26 cellular contexts compared by ENCODE assay signal in genomic region chr22:49180683-49181024, GRCh38.
DNase-seq lines count a peak whose midpoint lies in the region; ATAC-seq and TF ChIP-seq lines count a peak whose summit lies in the region.
"Had no signal": no experiment of that assay in that cellular context is flagged by ENCODE, and none has a peak within 500 bp of the region (broad histone marks: within the 10 kb centered on the region; RNA-seq: fewer than 3 reads in every experiment).

No MANE protein-coding gene starts in this region.

- no peaks in the 10 kb centered on the region for H3K9me3 ChIP-seq in liver (ENCODE audit: control insufficient read depth in 4 of 4, low read length in 3 of 4)
- H3K9me3 ChIP-seq: BLaER1 had no signal

- H3K4me3 Mint-ChIP-seq in glutamatergic neuron (ENCODE audit: unreplicated experiment) (no peak overlapping the region), neural crest cell (no peak overlapping the region)
- H3K4me3 Mint-ChIP-seq: CD14-positive monocyte; CD4-positive, alpha-beta memory T cell; CD4-positive, CD25-positive, alpha-beta regulatory T cell had no signal

- H3K27ac Mint-ChIP-seq in glutamatergic neuron (ENCODE audit: unreplicated experiment): peak overlapping the region; percentile 62
- peak overlapping the region; percentile 45 for H3K27ac Mint-ChIP-seq in neural crest cell (ENCODE audit: unreplicated experiment)
- H3K27ac Mint-ChIP-seq: CD4-positive, alpha-beta memory T cell; CD4-positive, CD25-positive, alpha-beta regulatory T cell had no signal

- DNase-seq in glutamatergic neuron: no peak
- peak; percentile 75 for DNase-seq in left lobe of liver (ENCODE audit: low spot score)
- DNase-seq in neural crest cell (ENCODE audit: low read depth, low spot score): no peak
- DNase-seq in SHP77 treated with DMSO at 0.1 percent for 48 hours (lab: John Stamatoyannopoulos, UW): no peak
- DNase-seq: 8988T; ACHN; BE2C; C1 segment of cervical spinal cord; CD4-positive, alpha-beta memory T cell; CD4-positive, CD25-positive, alpha-beta regulatory T cell; COR-L47; DMS 273 treated with DMSO at 0.1 percent for 48 hours; DMS153; DMS53; DMS79; DND-41; EL; GDM1 had no signal

- H3K36me3 Mint-ChIP-seq in glutamatergic neuron (ENCODE audit: unreplicated experiment): peaks cover 12% of the 10 kb centered on the region
- no peaks in the 10 kb centered on the region for H3K36me3 Mint-ChIP-seq in neural crest cell (ENCODE audit: low read depth)
- H3K36me3 Mint-ChIP-seq: CD14-positive monocyte; CD4-positive, alpha-beta memory T cell; CD4-positive, CD25-positive, alpha-beta regulatory T cell; CD8-positive, alpha-beta memory T cell had no signal

- no peaks in the 10 kb centered on the region for H3K4me1 Mint-ChIP-seq in glutamatergic neuron (ENCODE audit: low read depth, unreplicated experiment)
- H3K4me1 Mint-ChIP-seq in neural crest cell: peaks cover 9% of the 10 kb centered on the region
- H3K4me1 Mint-ChIP-seq: CD14-positive monocyte; CD4-positive, CD25-positive, alpha-beta regulatory T cell; CD8-positive, alpha-beta memory T cell had no signal

- peaks cover 39% of the 10 kb centered on the region for H3K9me3 Mint-ChIP-seq in glutamatergic neuron (ENCODE audit: unreplicated experiment)
- H3K9me3 Mint-ChIP-seq in neural crest cell: peaks cover 4% of the 10 kb centered on the region
- H3K9me3 Mint-ChIP-seq: CD8-positive, alpha-beta memory T cell had no signal

- peak overlapping the region; percentile 60 to 70 for H3K27ac ChIP-seq in liver (ENCODE audit: low read depth in 1 of 2, low read length in 2 of 2)
- H3K27ac ChIP-seq: BLaER1 had no signal

- peaks cover 14 to 38% (median 27%) of the 10 kb centered on the region in 4 donors for H3K4me1 ChIP-seq in liver (ENCODE audit: control insufficient read depth in 4 of 4, insufficient read depth in 4 of 4, low read length in 3 of 4)
- H3K4me1 ChIP-seq: BE2C had no signal

- no peak overlapping the region for H3K4me3 ChIP-seq in liver (ENCODE audit: low read depth in 1 of 3, low read length in 3 of 3)
- H3K4me3 ChIP-seq: BLaER1, GM12878 had no signal

- no peaks in the 10 kb centered on the region for H3K36me3 ChIP-seq in liver (ENCODE audit: control insufficient read depth in 4 of 4, insufficient read depth in 3 of 4, low read depth in 1 of 4, low read length in 3 of 4)
- H3K36me3 ChIP-seq: BE2C, BLaER1 had no signal

- peak; percentile 79 for ATAC-seq in left lobe of liver
- ATAC-seq in HG02763 (IDR thresholded peaks at IDR 0.05; ENCODE audit: unreplicated experiment): no peak
- ATAC-seq in HG02642 (IDR thresholded peaks at IDR 0.05; ENCODE audit: poor library complexity, unreplicated experiment): no peak
- no peak for ATAC-seq in GM21360 (IDR thresholded peaks at IDR 0.05; ENCODE audit: unreplicated experiment)
- ATAC-seq: GM12878 had no signal

- no peak for TF ChIP-seq CTCF in glutamatergic neuron (IDR thresholded peaks at IDR 0.05; ENCODE audit: partially characterized antibody, unreplicated experiment)
- no peak for TF ChIP-seq CTCF in liver (IDR thresholded peaks at IDR 0.05; ENCODE audit: low read depth, low read length, missing input control)
- TF ChIP-seq CTCF in neural crest cell (conservative IDR thresholded peaks at IDR 0.05): no peak

- WGBS in liver: 41% methylated on average over 7 of the region's 7 CpGs

- H3K9ac ChIP-seq in liver (ENCODE audit: low read depth in 1 of 2, low read length in 2 of 2): no peak overlapping the region
- H3K9ac ChIP-seq: BLaER1 had no signal

- H3K27me3 ChIP-seq in liver (ENCODE audit: control insufficient read depth in 4 of 4, insufficient read depth in 4 of 4, low read length in 3 of 4): no peaks in the 10 kb centered on the region
- H3K27me3 ChIP-seq: BE2C, BLaER1 had no signal

- TF ChIP-seq RAD21 in liver (IDR thresholded peaks at IDR 0.05): peak; percentile 38 to 52

- H3K27me3 Mint-ChIP-seq in glutamatergic neuron (ENCODE audit: unreplicated experiment): peaks cover 8% of the 10 kb centered on the region
- H3K27me3 Mint-ChIP-seq in neural crest cell (ENCODE audit: low read depth): no peaks in the 10 kb centered on the region
- H3K27me3 Mint-ChIP-seq: CD4-positive, CD25-positive, alpha-beta regulatory T cell had no signal

TF ChIP-seq in liver, 16 proteins besides CTCF, POLR2A, EP300 and RAD21:
- TF ChIP-seq ZBTB33 (IDR thresholded peaks at IDR 0.05) (no peak), RXRA (IDR thresholded peaks at IDR 0.05) (peak; percentile 96), HNF4A (conservative IDR thresholded peaks at IDR 0.05) (peak; percentile 89 to 91), FOXA2 (IDR thresholded peaks at IDR 0.05) (peak; percentile 77), MAX (IDR thresholded peaks at IDR 0.05) (no peak), EGR1 (IDR thresholded peaks at IDR 0.05; ENCODE audit: low read depth in 2 of 2) (no peak), YY1 (IDR thresholded peaks at IDR 0.05) (peak; percentile 35), HNF4G (IDR thresholded peaks at IDR 0.05) (peak; percentile 72), JUND (IDR thresholded peaks at IDR 0.05) (peak in 1 of 2 donors; percentile 46), SP1 (IDR thresholded peaks at IDR 0.05) (peak; percentile 71), REST (IDR thresholded peaks at IDR 0.05) (peak; percentile 71), NR2F2 (IDR thresholded peaks at IDR 0.05) (peak; percentile 43)
TF ChIP-seq in liver: peak in this region for 9.
